In genomic region chr13:100234006-100234405, GRCh38 we compare ENCODE assay signal across 16 cellular contexts.
A peak's percentile ranks its signal among the peaks of the same experiment; 100 is the strongest.
DNase-seq lines count a peak whose midpoint lies in the region; FAIRE-seq and TF ChIP-seq lines count a peak whose summit lies in the region.
"Had no signal": no experiment of that assay in that cellular context is flagged by ENCODE, and none has a peak within 500 bp of the region (broad histone marks: within the 10 kb centered on the region; RNA-seq: fewer than 3 reads in every experiment).

No MANE protein-coding gene starts in this region.

- no peak overlapping the region for H3K4me3 ChIP-seq in astrocyte (ENCODE audit: insufficient read depth, low read depth, low read length)
- H3K4me3 ChIP-seq in transverse colon = no peak overlapping the region
- H3K4me3 ChIP-seq: ascending aorta, lung, smooth muscle cell had no signal

- intact Hi-C loops in transverse colon (cut with DNase I; ENCODE audit: low total_unique reads) = no loop called here

- H4K20me1 ChIP-seq in astrocyte (ENCODE audit: insufficient read depth, low read length) = no peaks in the 10 kb centered on the region

- TF ChIP-seq EP300 in transverse colon (IDR thresholded peaks at IDR 0.05; ENCODE audit: low read depth) = no peak

- H3K4me1 Mint-ChIP-seq in astrocyte (ENCODE audit: low read depth, unreplicated experiment) = peaks cover 7% of the 10 kb centered on the region
- peaks cover 22% of the 10 kb centered on the region for H3K4me1 Mint-ChIP-seq in progenitor cell of endocrine pancreas (ENCODE audit: low read depth)
- H3K4me1 Mint-ChIP-seq in type B pancreatic cell (ENCODE audit: unreplicated experiment) = peaks cover 11% of the 10 kb centered on the region

- no peaks in the 10 kb centered on the region for H3K36me3 ChIP-seq in astrocyte (ENCODE audit: insufficient read depth, low read length)
- peaks cover 0 to 6% (median 0%) of the 10 kb centered on the region in 4 donors for H3K36me3 ChIP-seq in transverse colon
- H3K36me3 ChIP-seq: ascending aorta had no signal

- no peak overlapping the region for H3K9ac ChIP-seq in astrocyte (ENCODE audit: low read length)

- no peak overlapping the region for H3K4me3 Mint-ChIP-seq in astrocyte (ENCODE audit: unreplicated experiment)
- no peak overlapping the region for H3K4me3 Mint-ChIP-seq in progenitor cell of endocrine pancreas (ENCODE audit: low read depth)
- H3K4me3 Mint-ChIP-seq in type B pancreatic cell = no peak overlapping the region

- WGBS in transverse colon (ENCODE audit: low coverage in 1 of 2), 2 donors = 70 to 82% methylated on average over 4 of the region's 4 CpGs

- H3K79me2 ChIP-seq in astrocyte (ENCODE audit: insufficient read depth, low read length) = peaks cover 4% of the 10 kb centered on the region

- H3K36me3 Mint-ChIP-seq in astrocyte (ENCODE audit: low read depth, unreplicated experiment) (no peaks in the 10 kb centered on the region), progenitor cell of endocrine pancreas (ENCODE audit: insufficient read depth) (peaks cover 4% of the 10 kb centered on the region), type B pancreatic cell (peaks cover 4% of the 10 kb centered on the region)

- H3K27me3 ChIP-seq in astrocyte (ENCODE audit: insufficient read depth, low read length) (no peaks in the 10 kb centered on the region), transverse colon (no peaks in the 10 kb centered on the region)
- H3K27me3 ChIP-seq: ascending aorta had no signal

- peak overlapping the region; percentile 60 for H3K4me2 ChIP-seq in astrocyte (ENCODE audit: low read length)
- H3K4me2 ChIP-seq: smooth muscle cell had no signal

- in situ Hi-C loops in transverse colon (cut with MboI; ENCODE audit: low pct_ligation_motif_present in 1 of 4, low pct_unique_long_range_greater_than_20kb in 1 of 4, low sequenced_read_pairs in 3 of 4) = loop anchor here in 3 of 4 donors (10.0 to 25.0 kb wide), 4 partner anchors 278 to 579 kb away; no protein-coding TSS in a partner anchor

- TF ChIP-seq CTCF in astrocyte (IDR thresholded peaks at IDR 0.05; ENCODE audit: insufficient read depth, low read depth, low read length) (no peak), progenitor cell of endocrine pancreas (IDR thresholded peaks at IDR 0.05; ENCODE audit: unreplicated experiment) (no peak), transverse colon (IDR thresholded peaks at IDR 0.05) (no peak), type B pancreatic cell (conservative IDR thresholded peaks at IDR 0.05) (no peak)

- no peaks in the 10 kb centered on the region for H3K9me3 ChIP-seq in astrocyte (ENCODE audit: insufficient read depth, low read depth, low read length)
- no peaks in the 10 kb centered on the region for H3K9me3 ChIP-seq in transverse colon
- H3K9me3 ChIP-seq: ascending aorta, Caco-2 had no signal

- H3K27me3 Mint-ChIP-seq in astrocyte (ENCODE audit: low read depth, unreplicated experiment) = no peaks in the 10 kb centered on the region
- H3K27me3 Mint-ChIP-seq in progenitor cell of endocrine pancreas = no peaks in the 10 kb centered on the region
- no peaks in the 10 kb centered on the region for H3K27me3 Mint-ChIP-seq in type B pancreatic cell

- FAIRE-seq in astrocyte (lab: Jason Lieb, UNC) = peak; percentile 49

- DNase-seq in NCI-H345 (lab: John Stamatoyannopoulos, UW) (peak; percentile 15), NCI-H345 treated with DMSO at 0.1 percent for 48 hours (lab: John Stamatoyannopoulos, UW; ENCODE audit: unreplicated experiment) (no peak), NCI-H2081 (lab: John Stamatoyannopoulos, UW) (peak; percentile 51 to 88), astrocyte (ENCODE audit: low read depth) (no peak), progenitor cell of endocrine pancreas (ENCODE audit: low spot score, unreplicated experiment) (no peak), transverse colon (no peak), type B pancreatic cell (ENCODE audit: extremely low spot score, unreplicated experiment) (no peak)
- no peak for DNase-seq in effector CD4-positive, alpha-beta T cell
- DNase-seq: activated effector memory CD4-positive, alpha-beta T cell treated with Interleukin-2 at 50 U/mL for 16 hours; SHP77; T1000 had no signal

- H3K9me3 Mint-ChIP-seq in astrocyte (ENCODE audit: unreplicated experiment) (no peaks in the 10 kb centered on the region), progenitor cell of endocrine pancreas (ENCODE audit: low read depth) (no peaks in the 10 kb centered on the region), type B pancreatic cell (no peaks in the 10 kb centered on the region)

- H3K27ac Mint-ChIP-seq in astrocyte (ENCODE audit: unreplicated experiment) (no peak overlapping the region), progenitor cell of endocrine pancreas (peak overlapping the region; percentile 75), type B pancreatic cell (no peak overlapping the region)

- no peak overlapping the region for H3K27ac ChIP-seq in astrocyte (ENCODE audit: low read depth, low read length)
- no peak overlapping the region for H3K27ac ChIP-seq in transverse colon
- H3K27ac ChIP-seq: ascending aorta, HL-60 had no signal

- no peak overlapping the region for H2AFZ ChIP-seq in astrocyte (ENCODE audit: low read depth, low read length)

- TF ChIP-seq POLR2A in transverse colon (IDR thresholded peaks at IDR 0.05) = no peak

- H3K4me1 ChIP-seq in astrocyte (ENCODE audit: insufficient read depth, low read length) (peaks cover 8% of the 10 kb centered on the region), transverse colon (peaks cover 0 to 45% (median 33%) of the 10 kb centered on the region in 4 donors)
- H3K4me1 ChIP-seq: ascending aorta had no signal

Comparison
In these comparisons a context has a peak if more than half of its experiments do, and no peak if none do; other contexts are left out.
1. DNase-seq: peak in NCI-H345 (single experiment) and NCI-H2081 (2 of 2); none in NCI-H345 treated with DMSO at 0.1 percent for 48 hours (single experiment), astrocyte (single experiment), progenitor cell of endocrine pancreas (single experiment), transverse colon (single experiment), type B pancreatic cell (single experiment) and effector CD4-positive, alpha-beta T cell (single experiment).